ENCODE assay signal across 36 cellular contexts in genomic region chr22:46224771-46225290, GRCh38. TPM values are rescaled to one million over a fixed set of nuclear protein-coding genes. Genes with fewer than 3 reads are reported as not detected.
"Had no signal": no experiment of that assay in that cellular context is flagged by ENCODE, and none has a peak within 500 bp of the region (broad histone marks: within the 10 kb centered on the region; RNA-seq: fewer than 3 reads in every experiment).

No MANE protein-coding gene starts in this region.

- H3K9ac ChIP-seq: KMS-11 had no signal

- H3K27me3 Mint-ChIP-seq: activated B cell treated with CpG ODN at 0.5 μM for 24 hours; activated CD4-positive, alpha-beta memory T cell treated with anti-CD3 and anti-CD28 coated beads for 36 hours; activated naive CD4-positive, alpha-beta T cell treated with anti-CD3 and anti-CD28 coated beads, Interleukin-2, amount 10 ng/mL, durations not matched to agents 7 days and 5 days; activated naive CD8-positive, alpha-beta T cell treated with anti-CD3 and anti-CD28 coated beads for 36 hours had no signal

- H3K9me3 ChIP-seq: ascending aorta, Peyer's patch had no signal

- H3K27ac Mint-ChIP-seq: activated B cell treated with CpG ODN at 0.5 μM for 24 hours; activated CD4-positive, alpha-beta memory T cell treated with anti-CD3 and anti-CD28 coated beads for 36 hours; activated naive CD4-positive, alpha-beta T cell treated with anti-CD3 and anti-CD28 coated beads, Interleukin-2, amount 10 ng/mL, durations not matched to agents 7 days and 5 days; activated naive CD8-positive, alpha-beta T cell treated with anti-CD3 and anti-CD28 coated beads for 36 hours; activated T-helper 1 cell treated with anti-CD3 and anti-CD28 coated beads, Interleukin-12 subunit alpha, Interleukin-12 subunit beta, Interleukin-2, Interleukin-4 antibody, amounts not matched to agents 30 ng/mL and 10 ng/mL and 1 ng/mL, durations not matched to agents 14 hours and 24 hours and 36 hours had no signal

- H3K4me2 ChIP-seq: KMS-11 had no signal

- DNase-seq: activated B cell treated with CpG ODN at 0.5 μM for 24 hours; activated CD4-positive, alpha-beta memory T cell treated with anti-CD3 and anti-CD28 coated beads for 36 hours; activated CD4-positive, alpha-beta T cell treated with anti-CD3 and anti-CD28 coated beads for 4 hours; activated CD4-positive, alpha-beta T cell treated with anti-CD3 and anti-CD28 coated beads, Interleukin-2, amount 50 U/mL, for 1 hour; activated CD4-positive, CD25-positive, alpha-beta regulatory T cell treated with anti-CD3 and anti-CD28 coated beads, Interleukin-2, amount 50 U/mL, for 72 hours; activated CD8-positive, alpha-beta memory T cell treated with anti-CD3 and anti-CD28 coated beads, Interleukin-2, amount 50 U/mL, for 4 hours; activated gamma-delta T cell treated with Interleukin-2 at 50 U/mL for 16 hours; activated naive CD4-positive, alpha-beta T cell treated with anti-CD3 and anti-CD28 coated beads, Interleukin-2, amount 10 ng/mL, durations not matched to agents 7 days and 5 days; activated naive CD8-positive, alpha-beta T cell treated with anti-CD3 and anti-CD28 coated beads for 36 hours; activated T-cell treated with anti-CD3 and anti-CD28 coated beads for 4 hours; activated T-cell treated with anti-CD3 and anti-CD28 coated beads, Interleukin-2, amount 50 U/mL, for 4 hours; amygdala; MM.1S; MV-4-11; NCI-H1092; NCI-H1436 treated with DMSO at 0.1 percent for 48 hours; NCI-H187; NCI-H2029 treated with DMSO at 0.1 percent for 48 hours; NCI-H2107; NCI-H2171; NCI-H524; NCI-H69; Peyer's patch; RPMI8226; SIG-M5; SW 1271; T-helper 1 cell; T-helper 2 cell; T-helper 9 cell had no signal

- H3K27me3 ChIP-seq: ascending aorta, Peyer's patch had no signal

- H3K9me3 Mint-ChIP-seq: activated B cell treated with CpG ODN at 0.5 μM for 24 hours; activated CD4-positive, alpha-beta memory T cell treated with anti-CD3 and anti-CD28 coated beads for 36 hours; activated naive CD8-positive, alpha-beta T cell treated with anti-CD3 and anti-CD28 coated beads for 36 hours; activated T-cell treated with anti-CD3 and anti-CD28 coated beads, Interleukin-2, amount 50 U/mL, for 4 hours; activated T-helper 1 cell treated with anti-CD3 and anti-CD28 coated beads, Interleukin-12 subunit alpha, Interleukin-12 subunit beta, Interleukin-2, Interleukin-4 antibody, amounts not matched to agents 30 ng/mL and 10 ng/mL and 1 ng/mL, durations not matched to agents 14 hours and 24 hours and 36 hours had no signal

- H3K4me3 ChIP-seq: ascending aorta, Peyer's patch had no signal

- H3K4me1 ChIP-seq: ascending aorta, Peyer's patch had no signal

- H3K4me3 Mint-ChIP-seq: activated B cell treated with CpG ODN at 0.5 μM for 24 hours; activated CD4-positive, alpha-beta memory T cell treated with anti-CD3 and anti-CD28 coated beads for 36 hours; activated naive CD4-positive, alpha-beta T cell treated with anti-CD3 and anti-CD28 coated beads, Interleukin-2, amount 10 ng/mL, durations not matched to agents 7 days and 5 days; activated naive CD8-positive, alpha-beta T cell treated with anti-CD3 and anti-CD28 coated beads for 36 hours; activated T-cell treated with anti-CD3 and anti-CD28 coated beads, Interleukin-2, amount 50 U/mL, for 4 hours; activated T-helper 1 cell treated with anti-CD3 and anti-CD28 coated beads, Interleukin-12 subunit alpha, Interleukin-12 subunit beta, Interleukin-2, Interleukin-4 antibody, amounts not matched to agents 30 ng/mL and 10 ng/mL and 1 ng/mL, durations not matched to agents 14 hours and 24 hours and 36 hours had no signal

- ATAC-seq: activated T-cell treated with anti-CD3 and anti-CD28 coated beads, Interleukin-2, amount 50 U/mL, for 4 hours; SK-N-SH treated with all-trans-retinoic acid at 6 μM for 48 hours had no signal

- H3K27ac ChIP-seq: ascending aorta, KMS-11, Peyer's patch, VCaP had no signal

RNA-seq across cellular contexts. Expression of gene PKDREJ, which starts 38.3 kb away (rescaled TPM):
- total RNA-seq: activated B cell treated with CpG ODN at 0.5 μM for 24 hours; activated CD4-positive, alpha-beta memory T cell treated with anti-CD3 and anti-CD28 coated beads for 36 hours; activated naive CD8-positive, alpha-beta T cell treated with anti-CD3 and anti-CD28 coated beads for 36 hours; activated T-cell treated with anti-CD3 and anti-CD28 coated beads, Interleukin-2, amount 50 U/mL, for 4 hours; ascending aorta; LHCN-M2; SK-MEL-5 had no signal
